ENCODE assay signal across 11 cellular contexts in genomic region chr6:104166055-104166668, GRCh38.
"Had no signal": no experiment of that assay in that cellular context is flagged by ENCODE, and none has a peak within 500 bp of the region (broad histone marks: within the 10 kb centered on the region; RNA-seq: fewer than 3 reads in every experiment).

No MANE protein-coding gene starts in this region.

- H3K27ac ChIP-seq: GM23248 had no signal

- H3K4me3 Mint-ChIP-seq: GM23338, H9, HFFc6 had no signal

- H3K27ac Mint-ChIP-seq: GM23338, H9, HFFc6 had no signal

- H2AFZ ChIP-seq: GM23248, GM23338 had no signal

- DNase-seq: GM23248, GOT3, H7, H9, HCEC 1CT, HFFc6 had no signal

- ATAC-seq: GM23338, HCT116 had no signal

- H3K9me3 ChIP-seq: HAP-1 had no signal

- H3K4me1 ChIP-seq: HAP-1 had no signal

- H3K4me2 ChIP-seq: GM23338 had no signal

- H3K36me3 ChIP-seq: HAP-1 had no signal

- H3K9ac ChIP-seq: GM23248 had no signal

- FAIRE-seq: H1, H54 had no signal

- H3K4me3 ChIP-seq: GM23248, GM23338, HAP-1 had no signal
